ENCODE assay signal across 2 cellular contexts in the genomic region with DNA sequence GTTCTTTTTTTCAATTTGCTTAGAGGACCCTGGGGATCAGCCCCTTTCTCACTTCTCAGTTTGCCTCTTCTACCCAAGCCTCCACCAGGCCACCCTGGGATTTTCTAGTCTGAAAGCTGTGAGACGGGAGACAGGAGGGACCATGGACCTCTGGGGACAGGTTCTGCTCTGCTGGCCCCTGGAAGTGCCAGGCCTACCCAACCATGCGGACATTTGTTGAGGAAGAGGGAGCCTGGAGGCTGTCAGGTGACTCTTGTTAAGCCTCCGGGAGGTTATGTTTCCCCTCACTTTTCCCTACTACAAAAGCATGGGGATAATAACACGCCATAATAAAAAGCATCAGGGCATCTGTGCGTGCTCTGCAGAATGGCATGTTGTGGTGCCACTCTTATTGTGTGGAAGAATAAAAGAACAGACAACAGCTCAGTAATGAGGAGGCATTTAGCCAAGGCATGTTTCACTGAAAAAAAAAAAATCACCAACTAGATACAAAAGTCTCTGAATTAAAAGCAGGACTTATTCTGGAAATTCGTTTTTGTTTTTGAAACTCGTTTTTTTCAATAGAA.
A peak's percentile ranks its signal among the peaks of the same experiment; 100 is the strongest.
TF ChIP-seq lines count a peak whose summit lies in the region.

No MANE protein-coding gene starts in this region.

TF ChIP-seq in A549, 52 proteins besides CTCF, POLR2A, EP300 and RAD21:
- TF ChIP-seq REST (IDR thresholded peaks at IDR 0.05): no peak
- TF ChIP-seq EHMT2 (IDR thresholded peaks at IDR 0.05; ENCODE audit: low read depth): no peak
- TF ChIP-seq, protein P1, sequence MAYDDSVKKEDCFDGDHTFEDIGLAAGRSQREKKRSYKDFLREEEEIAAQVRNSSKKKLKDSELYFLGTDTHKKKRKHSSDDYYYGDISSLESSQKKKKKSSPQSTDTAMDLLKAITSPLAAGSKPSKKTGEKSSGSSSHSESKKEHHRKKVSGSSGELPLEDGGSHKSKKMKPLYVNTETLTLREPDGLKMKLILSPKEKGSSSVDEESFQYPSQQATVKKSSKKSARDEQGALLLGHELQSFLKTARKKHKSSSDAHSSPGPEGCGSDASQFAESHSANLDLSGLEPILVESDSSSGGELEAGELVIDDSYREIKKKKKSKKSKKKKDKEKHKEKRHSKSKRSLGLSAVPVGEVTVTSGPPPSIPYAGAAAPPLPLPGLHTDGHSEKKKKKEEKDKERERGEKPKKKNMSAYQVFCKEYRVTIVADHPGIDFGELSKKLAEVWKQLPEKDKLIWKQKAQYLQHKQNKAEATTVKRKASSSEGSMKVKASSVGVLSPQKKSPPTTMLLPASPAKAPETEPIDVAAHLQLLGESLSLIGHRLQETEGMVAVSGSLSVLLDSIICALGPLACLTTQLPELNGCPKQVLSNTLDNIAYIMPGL (CRISPR knock-in tag; IDR thresholded peaks at IDR 0.05; ENCODE audit: borderline replicate concordance): no peak
- no peak for TF ChIP-seq RNF2 (IDR thresholded peaks at IDR 0.05; ENCODE audit: borderline replicate concordance, low read depth)
- TF ChIP-seq RARB (CRISPR knock-in tag; IDR thresholded peaks at IDR 0.05): no peak
- TF ChIP-seq PHF8 (IDR thresholded peaks at IDR 0.05; ENCODE audit: borderline replicate concordance, low read depth): no peak
- TF ChIP-seq FOXS1 (CRISPR knock-in tag; IDR thresholded peaks at IDR 0.05): no peak
- TF ChIP-seq USF2 (IDR thresholded peaks at IDR 0.05): no peak
- no peak for TF ChIP-seq KDM1A (IDR thresholded peaks at IDR 0.05; ENCODE audit: low read depth)
- TF ChIP-seq CHD4 (IDR thresholded peaks at IDR 0.05; ENCODE audit: borderline replicate concordance): no peak
- TF ChIP-seq ZNF302 (CRISPR knock-in tag; IDR thresholded peaks at IDR 0.05): no peak
- no peak for TF ChIP-seq JUN (IDR thresholded peaks at IDR 0.05)
- TF ChIP-seq JUNB (IDR thresholded peaks at IDR 0.05): no peak
- TF ChIP-seq, protein P2, sequence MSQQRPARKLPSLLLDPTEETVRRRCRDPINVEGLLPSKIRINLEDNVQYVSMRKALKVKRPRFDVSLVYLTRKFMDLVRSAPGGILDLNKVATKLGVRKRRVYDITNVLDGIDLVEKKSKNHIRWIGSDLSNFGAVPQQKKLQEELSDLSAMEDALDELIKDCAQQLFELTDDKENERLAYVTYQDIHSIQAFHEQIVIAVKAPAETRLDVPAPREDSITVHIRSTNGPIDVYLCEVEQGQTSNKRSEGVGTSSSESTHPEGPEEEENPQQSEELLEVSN (IDR thresholded peaks at IDR 0.05; ENCODE audit: borderline replicate concordance, low read depth): no peak
- TF ChIP-seq TFCP2L1 (CRISPR knock-in tag; IDR thresholded peaks at IDR 0.05): no peak
- TF ChIP-seq HDAC2 (IDR thresholded peaks at IDR 0.05): no peak

TF ChIP-seq in GM12878, 131 proteins besides CTCF, POLR2A, EP300 and RAD21:
- TF ChIP-seq CHD2 (IDR thresholded peaks at IDR 0.05; ENCODE audit: borderline replicate concordance, low read depth, low read length) (no peak), MEF2B (IDR thresholded peaks at IDR 0.05; ENCODE audit: partially characterized antibody, poor library complexity, severe bottlenecking) (peak; percentile 9)
